Comparison of ENCODE assay signal across 8 cellular contexts in genomic region chr17:47895856-47896671, GRCh38. TPM values are rescaled to one million over a fixed set of nuclear protein-coding genes. Genes with fewer than 3 reads are reported as not detected.
DNase-seq lines count a peak whose midpoint lies in the region; ATAC-seq and TF ChIP-seq lines count a peak whose summit lies in the region.

SP2 (plus strand) TSS chr17:47896236; CDS start chr17:47896287, 51 bp downstream.

- peak; percentile 100 for DNase-seq in GM06990 (ENCODE audit: extremely low read depth, insufficient read length)
- peak; percentile 99 for DNase-seq in NCI-H1092 (lab: John Stamatoyannopoulos, UW)
- DNase-seq in globus pallidus (ENCODE audit: low spot score) = peak; percentile 100
- peak; percentile 95 to 100 (median 100) for DNase-seq in nucleus accumbens (lab: John Stamatoyannopoulos, UW)

- H3K4me1 Mint-ChIP-seq in activated naive CD4-positive, alpha-beta T cell treated with anti-CD3 and anti-CD28 coated beads, Interleukin-2, amount 50 U/mL, for 24 hours = peaks cover 51% of the 10 kb centered on the region

- peak within 1 kb of the TSS; percentile 94 for H3K4me3 Mint-ChIP-seq in activated naive CD4-positive, alpha-beta T cell treated with anti-CD3 and anti-CD28 coated beads, Interleukin-2, amount 50 U/mL, for 24 hours

- peaks cover 2% of the 10 kb centered on the region for H3K36me3 Mint-ChIP-seq in activated naive CD4-positive, alpha-beta T cell treated with anti-CD3 and anti-CD28 coated beads, Interleukin-2, amount 50 U/mL, for 24 hours

- no peaks in the 10 kb centered on the region for H3K9me3 Mint-ChIP-seq in activated naive CD4-positive, alpha-beta T cell treated with anti-CD3 and anti-CD28 coated beads, Interleukin-2, amount 50 U/mL, for 24 hours

- peak within 1 kb of the TSS; percentile 100 for H3K27ac Mint-ChIP-seq in activated naive CD4-positive, alpha-beta T cell treated with anti-CD3 and anti-CD28 coated beads, Interleukin-2, amount 50 U/mL, for 24 hours

- H3K4me3 ChIP-seq in GM06990 (replicated peaks; ENCODE audit: low read depth, low read length) = peak within 1 kb of the TSS; percentile 99

- no peak for TF ChIP-seq CTCF in GM06990 (IDR thresholded peaks at IDR 0.05; ENCODE audit: insufficient read depth, low read length, poor library complexity, severe bottlenecking)

- peaks cover 5% of the 10 kb centered on the region for H3K36me3 ChIP-seq in GM06990 (ENCODE audit: control insufficient read depth, insufficient read depth, low read length)

- H3K27ac ChIP-seq in temporal lobe (ENCODE audit: low read depth, low read length) = peak within 1 kb of the TSS; percentile 98

- ATAC-seq in HG02588 (IDR thresholded peaks at IDR 0.05; ENCODE audit: unreplicated experiment) = peak; percentile 89
- ATAC-seq in SK-N-SH treated with all-trans-retinoic acid at 6 μM for 48 hours = peak; percentile 95

- no peaks in the 10 kb centered on the region for H3K27me3 Mint-ChIP-seq in activated naive CD4-positive, alpha-beta T cell treated with anti-CD3 and anti-CD28 coated beads, Interleukin-2, amount 50 U/mL, for 24 hours

- no peaks in the 10 kb centered on the region for H3K27me3 ChIP-seq in GM06990 (replicated peaks; ENCODE audit: control insufficient read depth, insufficient read depth, low read length)

TF ChIP-seq in SK-N-SH treated with all-trans-retinoic acid at 6 μM for 48 hours, 23 proteins besides CTCF, POLR2A, EP300 and RAD21:
- 0 out of 2 replicates have a peak, but pooled peaks have one; percentile 69 for TF ChIP-seq GLIS3 (CRISPR knock-in tag; IDR thresholded peaks at IDR 0.05)
- TF ChIP-seq RARB (CRISPR knock-in tag; IDR thresholded peaks at IDR 0.05) = no peak
- TF ChIP-seq ZNF70 (CRISPR knock-in tag; IDR thresholded peaks at IDR 0.05) = no peak
- no peak for TF ChIP-seq ISL1 (CRISPR knock-in tag; IDR thresholded peaks at IDR 0.05)
- 0 out of 2 replicates have a peak, but pooled peaks have one; percentile 4 for TF ChIP-seq ZFP3 (CRISPR knock-in tag; IDR thresholded peaks at IDR 0.05)
- TF ChIP-seq, protein P1, sequence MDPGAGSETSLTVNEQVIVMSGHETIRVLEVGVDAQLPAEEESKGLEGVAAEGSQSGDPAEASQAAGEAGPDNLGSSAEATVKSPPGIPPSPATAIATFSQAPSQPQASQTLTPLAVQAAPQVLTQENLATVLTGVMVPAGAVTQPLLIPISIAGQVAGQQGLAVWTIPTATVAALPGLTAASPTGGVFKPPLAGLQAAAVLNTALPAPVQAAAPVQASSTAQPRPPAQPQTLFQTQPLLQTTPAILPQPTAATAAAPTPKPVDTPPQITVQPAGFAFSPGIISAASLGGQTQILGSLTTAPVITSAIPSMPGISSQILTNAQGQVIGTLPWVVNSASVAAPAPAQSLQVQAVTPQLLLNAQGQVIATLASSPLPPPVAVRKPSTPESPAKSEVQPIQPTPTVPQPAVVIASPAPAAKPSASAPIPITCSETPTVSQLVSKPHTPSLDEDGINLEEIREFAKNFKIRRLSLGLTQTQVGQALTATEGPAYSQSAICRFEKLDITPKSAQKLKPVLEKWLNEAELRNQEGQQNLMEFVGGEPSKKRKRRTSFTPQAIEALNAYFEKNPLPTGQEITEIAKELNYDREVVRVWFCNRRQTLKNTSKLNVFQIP (CRISPR knock-in tag; IDR thresholded peaks at IDR 0.05; ENCODE audit: borderline replicate concordance, low read depth) = no peak
- no peak for TF ChIP-seq TCF4 (CRISPR knock-in tag; IDR thresholded peaks at IDR 0.05; ENCODE audit: borderline replicate concordance)
- TF ChIP-seq SNAI2 (CRISPR knock-in tag; IDR thresholded peaks at IDR 0.05) = no peak
- TF ChIP-seq ARNTL (CRISPR knock-in tag; IDR thresholded peaks at IDR 0.05; ENCODE audit: borderline replicate concordance, low read depth) = no peak
- no peak for TF ChIP-seq ZC3H10 (CRISPR knock-in tag; IDR thresholded peaks at IDR 0.05)
- no peak for TF ChIP-seq ZNF8 (CRISPR knock-in tag; IDR thresholded peaks at IDR 0.05)
- no peak for TF ChIP-seq BACH2 (CRISPR knock-in tag; IDR thresholded peaks at IDR 0.05; ENCODE audit: borderline replicate concordance)
- TF ChIP-seq ZFP30 (CRISPR knock-in tag; IDR thresholded peaks at IDR 0.05) = no peak

RNA-seq across cellular contexts. Expression of gene SP2, which starts in this region (rescaled TPM):
- 0.98 TPM for total RNA-seq in temporal lobe

Comparison
In these comparisons a context has a peak if more than half of its experiments do, and no peak if none do; other contexts are left out.
1. Peak in every context shown above with its lines: DNase-seq, ATAC-seq, H3K4me3 ChIP-seq and H3K27ac ChIP-seq.